21 cellular contexts compared by ENCODE assay signal in genomic region chr15:98923579-98923978, GRCh38.
"Had no signal": no experiment of that assay in that cellular context is flagged by ENCODE, and none has a peak within 500 bp of the region (broad histone marks: within the 10 kb centered on the region; RNA-seq: fewer than 3 reads in every experiment).

No MANE protein-coding gene starts in this region.

- H3K9me3 Mint-ChIP-seq: activated B cell treated with CpG ODN at 0.5 μM for 24 hours; activated naive CD8-positive, alpha-beta T cell treated with anti-CD3 and anti-CD28 coated beads for 36 hours; activated T-cell treated with anti-CD3 and anti-CD28 coated beads, Interleukin-2, amount 50 U/mL, for 24 hours; activated T-helper 2 cell treated with anti-CD3 and anti-CD28 coated beads, Interferon-gamma antibody, Interleukin-2, Interleukin-4, amounts not matched to agents 10 μg/mL and 5 μg/mL and 100 μg/mL, durations not matched to agents 14 hours and 24 hours and 36 hours; naive B cell; stimulated activated effector memory CD8-positive, alpha-beta T cell treated with anti-CD3 and anti-CD28 coated beads, Interleukin-12 subunit alpha, Interleukin-12 subunit beta, amount 100 ng/mL, for 72 hours; stimulated activated naive CD8-positive, alpha-beta T cell treated with anti-CD3 and anti-CD28 coated beads, Interleukin-15, amount 100 ng/mL, for 72 hours had no signal

- H3K9me3 ChIP-seq: right lobe of liver, upper lobe of right lung had no signal

- H3K27ac ChIP-seq: upper lobe of right lung had no signal

- H3K4me1 Mint-ChIP-seq: activated B cell treated with CpG ODN at 0.5 μM for 24 hours; naive B cell; stimulated activated effector memory CD8-positive, alpha-beta T cell treated with anti-CD3 and anti-CD28 coated beads, Interleukin-12 subunit alpha, Interleukin-12 subunit beta, amount 100 ng/mL, for 72 hours had no signal

- H3K27me3 Mint-ChIP-seq: activated B cell treated with CpG ODN at 0.5 μM for 24 hours; activated CD4-positive, alpha-beta T cell treated with anti-CD3 and anti-CD28 coated beads for 36 hours; activated naive CD8-positive, alpha-beta T cell treated with anti-CD3 and anti-CD28 coated beads for 36 hours; activated T-cell treated with anti-CD3 and anti-CD28 coated beads, Interleukin-2, amount 50 U/mL, for 24 hours; naive B cell; stimulated activated naive CD8-positive, alpha-beta T cell treated with anti-CD3 and anti-CD28 coated beads, Interleukin-15, amount 100 ng/mL, for 72 hours had no signal

- H3K4me3 Mint-ChIP-seq: activated B cell treated with CpG ODN at 0.5 μM for 24 hours; activated CD4-positive, alpha-beta T cell treated with anti-CD3 and anti-CD28 coated beads for 36 hours; activated naive CD8-positive, alpha-beta T cell treated with anti-CD3 and anti-CD28 coated beads for 36 hours; activated T-cell treated with anti-CD3 and anti-CD28 coated beads, Interleukin-2, amount 50 U/mL, for 24 hours; stimulated activated effector memory CD8-positive, alpha-beta T cell treated with anti-CD3 and anti-CD28 coated beads, Interleukin-12 subunit alpha, Interleukin-12 subunit beta, amount 100 ng/mL, for 72 hours; stimulated activated naive CD8-positive, alpha-beta T cell treated with anti-CD3 and anti-CD28 coated beads, Interleukin-15, amount 100 ng/mL, for 72 hours had no signal

- H3K27ac Mint-ChIP-seq: activated B cell treated with CpG ODN at 0.5 μM for 24 hours; activated CD4-positive, alpha-beta T cell treated with anti-CD3 and anti-CD28 coated beads for 36 hours; activated naive CD8-positive, alpha-beta T cell treated with anti-CD3 and anti-CD28 coated beads for 36 hours; activated T-cell treated with anti-CD3 and anti-CD28 coated beads, Interleukin-2, amount 50 U/mL, for 24 hours; activated T-helper 2 cell treated with anti-CD3 and anti-CD28 coated beads, Interferon-gamma antibody, Interleukin-2, Interleukin-4, amounts not matched to agents 10 μg/mL and 5 μg/mL and 100 μg/mL, durations not matched to agents 14 hours and 24 hours and 36 hours; naive B cell; stimulated activated effector memory CD8-positive, alpha-beta T cell treated with anti-CD3 and anti-CD28 coated beads, Interleukin-12 subunit alpha, Interleukin-12 subunit beta, amount 100 ng/mL, for 72 hours; stimulated activated naive CD8-positive, alpha-beta T cell treated with anti-CD3 and anti-CD28 coated beads, Interleukin-15, amount 100 ng/mL, for 72 hours had no signal

- DNase-seq: activated B cell treated with CpG ODN at 0.5 μM for 24 hours; activated CD4-positive, alpha-beta T cell treated with anti-CD3 and anti-CD28 coated beads for 36 hours; activated CD4-positive, alpha-beta T cell treated with anti-CD3 and anti-CD28 coated beads, Interleukin-2, amount 50 U/mL, for 4 hours; activated CD8-positive, alpha-beta memory T cell treated with anti-CD3 and anti-CD28 coated beads for 24 hours; activated CD8-positive, alpha-beta memory T cell treated with anti-CD3 and anti-CD28 coated beads, Interleukin-2, amount 50 U/mL, for 4 hours; activated naive CD4-positive, alpha-beta T cell treated with Interleukin-2 at 50 U/mL for 16 hours; activated naive CD8-positive, alpha-beta T cell treated with anti-CD3 and anti-CD28 coated beads for 36 hours; activated T-cell treated with anti-CD3 and anti-CD28 coated beads, Interleukin-2, amount 50 U/mL, for 24 hours; amniotic stem cell; dermis blood vessel endothelial cell; effector CD8-positive, alpha-beta T cell; mesenchymal stem cell; naive B cell; stimulated activated CD4-positive, alpha-beta T cell treated with anti-CD3 and anti-CD28 coated beads, Interleukin-1b, Interleukin-23, amount 100 ng/mL, for 48 hours; stimulated activated naive CD8-positive, alpha-beta T cell treated with anti-CD3 and anti-CD28 coated beads, Interleukin-15, amount 100 ng/mL, for 72 hours; T-helper 9 cell; upper lobe of right lung had no signal

- H3K4me3 ChIP-seq: right lobe of liver, skin epidermis, upper lobe of right lung had no signal

- H3K4me1 ChIP-seq: right lobe of liver had no signal

- H3K36me3 ChIP-seq: right lobe of liver had no signal

- H3K27me3 ChIP-seq: right lobe of liver, upper lobe of right lung had no signal
